20 cellular contexts compared by ENCODE assay signal in the genomic region with DNA sequence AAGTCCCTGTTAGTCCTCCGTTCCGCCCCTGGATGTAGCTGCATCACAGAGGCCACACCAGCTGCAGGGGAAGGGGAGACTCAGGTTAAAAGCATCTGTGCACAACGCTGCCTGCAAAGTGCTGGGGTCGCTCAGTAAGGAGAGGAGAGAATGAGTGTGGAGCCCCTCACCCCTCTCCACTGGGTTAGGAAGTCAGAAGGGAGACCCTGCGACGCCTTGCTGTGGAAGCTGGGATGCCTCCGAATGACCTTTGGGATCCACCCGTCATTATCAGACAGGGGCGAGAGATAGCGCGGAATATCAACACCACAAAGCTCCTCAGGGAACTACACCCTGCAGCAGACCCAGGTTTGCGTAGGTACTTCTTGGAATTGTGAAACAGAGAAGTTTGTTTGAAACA.
DNase-seq lines count a peak whose midpoint lies in the region; ATAC-seq and TF ChIP-seq lines count a peak whose summit lies in the region.
"Had no signal": no experiment of that assay in that cellular context is flagged by ENCODE, and none has a peak within 500 bp of the region (broad histone marks: within the 10 kb centered on the region; RNA-seq: fewer than 3 reads in every experiment).

No MANE protein-coding gene starts in this region.

- CTCF ChIA-PET in activated CD8-positive, alpha-beta memory T cell treated with anti-CD3 and anti-CD28 coated beads, Interleukin-2, amount 10 ng/mL, durations not matched to agents 7 days and 5 days (lab: Charles Lee) = no interaction called here
- CTCF ChIA-PET in IMR-90 (lab: Yijun Ruan, JAX) = no interaction called here

- H3K79me1 ChIP-seq in IMR-90 (ENCODE audit: low read depth in 1 of 2, low read length in 2 of 2) = no peaks in the 10 kb centered on the region

- peaks cover 29% of the 10 kb centered on the region for H3K9me3 ChIP-seq in IMR-90 (ENCODE audit: control insufficient read depth, insufficient read depth, low read length)
- H3K9me3 ChIP-seq in spleen = no peaks in the 10 kb centered on the region
- H3K9me3 ChIP-seq: Peyer's patch had no signal

- H3K4me3 ChIP-seq in IMR-90 (ENCODE audit: insufficient read depth, low read depth, low read length) = no peak overlapping the region
- no peak overlapping the region for H3K4me3 ChIP-seq in spleen
- H3K4me3 ChIP-seq: Peyer's patch had no signal

- H3K36me3 Mint-ChIP-seq in activated CD8-positive, alpha-beta memory T cell treated with anti-CD3 and anti-CD28 coated beads, Interleukin-2, amount 10 ng/mL, durations not matched to agents 7 days and 5 days = no peaks in the 10 kb centered on the region

- H3K27ac Mint-ChIP-seq in activated CD8-positive, alpha-beta memory T cell treated with anti-CD3 and anti-CD28 coated beads, Interleukin-2, amount 10 ng/mL, durations not matched to agents 7 days and 5 days = no peak overlapping the region
- H3K27ac Mint-ChIP-seq: HFFc6 had no signal

- no peak overlapping the region for H3K18ac ChIP-seq in IMR-90 (ENCODE audit: low read depth, low read length)

- peak; percentile 17 for DNase-seq in activated CD8-positive, alpha-beta memory T cell treated with anti-CD3 and anti-CD28 coated beads for 24 hours
- no peak for DNase-seq in activated CD8-positive, alpha-beta memory T cell treated with anti-CD3 and anti-CD28 coated beads, Interleukin-2, amount 10 ng/mL, durations not matched to agents 7 days and 5 days
- DNase-seq in IMR-90 (no peak), islet precursor cell (peak; percentile 43), spleen (peak; percentile 46), middle frontal gyrus (ENCODE audit: extremely low spot score, low spot score) (no peak)
- DNase-seq: DMS79 treated with DMSO at 0.1 percent for 48 hours; HFFc6; MM.1S; NCI-H1092; NCI-H1436 treated with DMSO at 0.1 percent for 48 hours; NCI-H2029 treated with DMSO at 0.1 percent for 48 hours; NCI-H2171; NCI-H446 treated with DMSO at 0.1 percent for 48 hours; NK-92 treated with Interleukin-12 subunit alpha and Interleukin-12 subunit beta, amount 100 ng/mL, for 24 hours; Right ventricle myocardium superior had no signal

- H2AK5ac ChIP-seq in IMR-90 (ENCODE audit: low read depth, low read length) = no peak overlapping the region

- no peaks in the 10 kb centered on the region for H4K20me1 ChIP-seq in IMR-90 (ENCODE audit: insufficient read depth, low read length)

- H2AK9ac ChIP-seq in IMR-90 (replicated peaks; ENCODE audit: low read depth, low read length, poor library complexity) = no peak overlapping the region

- H3K4ac ChIP-seq in IMR-90 (ENCODE audit: low read depth, low read length) = no peak overlapping the region

- no peak overlapping the region for H3K23ac ChIP-seq in IMR-90 (ENCODE audit: low read depth, low read length)

- no peak for TF ChIP-seq CTCF in IMR-90 (conservative IDR thresholded peaks at IDR 0.05; ENCODE audit: low read depth, low read length)
- no peak for TF ChIP-seq CTCF in spleen (IDR thresholded peaks at IDR 0.05 in 8 of 11, conservative IDR thresholded peaks at IDR 0.05 in 3 of 11)

- H4K8ac ChIP-seq in IMR-90 (ENCODE audit: low read depth in 2 of 2, low read length in 2 of 2) = no peak overlapping the region

- intact Hi-C loops in IMR-90 (cut with micrococcal nuclease) = no loop called here
- intact Hi-C loops in spleen (cut with DNase I; ENCODE audit: low total_unique reads) = no loop called here

- no peak overlapping the region for H4K5ac ChIP-seq in IMR-90 (ENCODE audit: low read depth, low read length)

- no peak overlapping the region for H3K27ac ChIP-seq in IMR-90 (ENCODE audit: insufficient read depth, low read length)
- H3K27ac ChIP-seq in spleen = no peak overlapping the region
- H3K27ac ChIP-seq: 22Rv1, Peyer's patch had no signal

- H4K91ac ChIP-seq in IMR-90 (ENCODE audit: insufficient read depth, low read depth, low read length) = no peak overlapping the region

- no peaks in the 10 kb centered on the region for H3K9me1 ChIP-seq in IMR-90 (ENCODE audit: insufficient read depth, low read length)

- H3K27me3 ChIP-seq in IMR-90 (ENCODE audit: control insufficient read depth, insufficient read depth, low read length) (no peaks in the 10 kb centered on the region), spleen (replicated peaks in 1 of 7) (peaks cover 0 to 14% (median 0%) of the 10 kb centered on the region in 7 donors)
- H3K27me3 ChIP-seq: Peyer's patch had no signal

- H3K4me3 Mint-ChIP-seq in activated CD8-positive, alpha-beta memory T cell treated with anti-CD3 and anti-CD28 coated beads, Interleukin-2, amount 10 ng/mL, durations not matched to agents 7 days and 5 days = no peak overlapping the region
- H3K4me3 Mint-ChIP-seq: HFFc6 had no signal

- H2BK15ac ChIP-seq in IMR-90 (ENCODE audit: low read depth, low read length) = no peak overlapping the region

- no TSS peak for BruUV-seq in IMR-90 (replicated peaks; lab: Mats Ljungman, UMichigan)

- H3K4me1 Mint-ChIP-seq in activated CD8-positive, alpha-beta memory T cell treated with anti-CD3 and anti-CD28 coated beads, Interleukin-2, amount 10 ng/mL, durations not matched to agents 7 days and 5 days = no peaks in the 10 kb centered on the region

- H2AFZ ChIP-seq in IMR-90 (replicated peaks; ENCODE audit: low read length, poor library complexity) = peak overlapping the region; percentile 29

- dilution Hi-C loops in IMR-90 (cut with HindIII; ENCODE audit: low sequenced_read_pairs, unreplicated experiment) = no loop called here

- no peaks in the 10 kb centered on the region for H3K4me1 ChIP-seq in IMR-90 (ENCODE audit: control insufficient read depth, insufficient read depth, low read length)
- H3K4me1 ChIP-seq in spleen = no peaks in the 10 kb centered on the region
- H3K4me1 ChIP-seq: Peyer's patch had no signal

- H3K9me3 Mint-ChIP-seq in activated CD8-positive, alpha-beta memory T cell treated with anti-CD3 and anti-CD28 coated beads, Interleukin-2, amount 10 ng/mL, durations not matched to agents 7 days and 5 days (ENCODE audit: low read depth) = no peaks in the 10 kb centered on the region

- H3K56ac ChIP-seq in IMR-90 (ENCODE audit: extremely low read depth, insufficient read depth, low read length) = no peak overlapping the region

- in situ Hi-C loops in IMR-90 (cut with MboI; ENCODE audit: low sequenced_read_pairs) = no loop called here

- no peak for ATAC-seq in activated CD8-positive, alpha-beta memory T cell treated with anti-CD3 and anti-CD28 coated beads, Interleukin-2, amount 10 ng/mL, durations not matched to agents 7 days and 5 days
- ATAC-seq in IMR-90 (ENCODE audit: low read depth) (no peak), HG02973 (IDR thresholded peaks at IDR 0.05; ENCODE audit: unreplicated experiment) (no peak), HG02678 (IDR thresholded peaks at IDR 0.05; ENCODE audit: unreplicated experiment) (no peak)

- H3K14ac ChIP-seq in IMR-90 (replicated peaks; ENCODE audit: low read depth, low read length) = no peak overlapping the region

- POLR2A ChIA-PET in IMR-90 (lab: Charles Lee; ENCODE audit: unreplicated experiment) = no interaction called here

- no peak overlapping the region for H3K4me2 ChIP-seq in IMR-90 (ENCODE audit: low read depth, low read length)

- H2BK120ac ChIP-seq in IMR-90 (ENCODE audit: low read depth, low read length) = no peak overlapping the region

- H3K9ac ChIP-seq in IMR-90 (ENCODE audit: low read depth, low read length) = no peak overlapping the region

- no peak overlapping the region for H2BK5ac ChIP-seq in IMR-90 (ENCODE audit: low read depth, low read length, poor library complexity, severe bottlenecking)

- TF ChIP-seq POLR2A in IMR-90 (IDR thresholded peaks at IDR 0.05; ENCODE audit: low read depth, low read length) (no peak), spleen (IDR thresholded peaks at IDR 0.05) (no peak)

- no CpG with 5 or more reads among the region's 12 CpGs for WGBS in IMR-90 (ENCODE audit: extremely low coverage in 2 of 2, insufficient read length in 1 of 2), 2 experiments
- WGBS in spleen, 5 donors = 76 to 93% (median 86%) methylated on average over 12 of the region's 12 CpGs

- H3K27me3 Mint-ChIP-seq in activated CD8-positive, alpha-beta memory T cell treated with anti-CD3 and anti-CD28 coated beads, Interleukin-2, amount 10 ng/mL, durations not matched to agents 7 days and 5 days = peaks cover 16% of the 10 kb centered on the region

- no peak for TF ChIP-seq RAD21 in IMR-90 (IDR thresholded peaks at IDR 0.05; ENCODE audit: low read length)

- H3K36me3 ChIP-seq in IMR-90 (ENCODE audit: control insufficient read depth, insufficient read depth, low read length) (no peaks in the 10 kb centered on the region), spleen (no peaks in the 10 kb centered on the region)
- H3K36me3 ChIP-seq: Peyer's patch had no signal

- H2BK20ac ChIP-seq in IMR-90 (ENCODE audit: low read depth, low read length) = no peak overlapping the region

TF ChIP-seq in IMR-90, 13 proteins besides CTCF, POLR2A, EP300 and RAD21:
- TF ChIP-seq BHLHE40 (IDR thresholded peaks at IDR 0.05; ENCODE audit: low read depth, low read length) (no peak), NFE2L2 (IDR thresholded peaks at IDR 0.05; ENCODE audit: low read depth, low read length) (no peak), RCOR1 (IDR thresholded peaks at IDR 0.05; ENCODE audit: insufficient replicate concordance, low read length) (no peak), SMC3 (IDR thresholded peaks at IDR 0.05; ENCODE audit: low read depth, low read length) (no peak), CEBPB (IDR thresholded peaks at IDR 0.05; ENCODE audit: low read depth, low read length) (no peak), RFX5 (IDR thresholded peaks at IDR 0.05; ENCODE audit: low read depth, low read length) (no peak), MAZ (IDR thresholded peaks at IDR 0.05; ENCODE audit: borderline replicate concordance, low read depth, low read length) (no peak), CHD1 (IDR thresholded peaks at IDR 0.05; ENCODE audit: low read depth, low read length) (no peak)

Comparison
In these comparisons a context has a peak if more than half of its experiments do, and no peak if none do; other contexts are left out.
1. DNase-seq: peak in activated CD8-positive, alpha-beta memory T cell treated with anti-CD3 and anti-CD28 coated beads for 24 hours (single experiment), islet precursor cell (single experiment) and spleen (single experiment); none in activated CD8-positive, alpha-beta memory T cell treated with anti-CD3 and anti-CD28 coated beads, Interleukin-2, amount 10 ng/mL, durations not matched to agents 7 days and 5 days (single experiment), IMR-90 (single experiment) and middle frontal gyrus (single experiment).